19 cellular contexts compared by ENCODE assay signal in genomic region chr3:133293397-133294107, GRCh38.
DNase-seq lines count a peak whose midpoint lies in the region; TF ChIP-seq lines count a peak whose summit lies in the region.
"Had no signal": no experiment of that assay in that cellular context is flagged by ENCODE, and none has a peak within 500 bp of the region (broad histone marks: within the 10 kb centered on the region; RNA-seq: fewer than 3 reads in every experiment).

No MANE protein-coding gene starts in this region.

- no peaks in the 10 kb centered on the region for H3K4me1 Mint-ChIP-seq in progenitor cell of endocrine pancreas (ENCODE audit: low read depth)
- H3K4me1 Mint-ChIP-seq: stimulated activated naive B cell treated with anti-CD40 and anti-IgM and Interleukin-4, amounts not matched to agents 10 μg/mL and 1 μg/mL and 100 μg/mL, for 72 hours had no signal

- no peaks in the 10 kb centered on the region for H3K36me3 Mint-ChIP-seq in progenitor cell of endocrine pancreas (ENCODE audit: insufficient read depth)
- H3K36me3 Mint-ChIP-seq: stimulated activated naive B cell treated with anti-CD40 and anti-IgM and Interleukin-4, amounts not matched to agents 10 μg/mL and 1 μg/mL and 100 μg/mL, for 72 hours had no signal

- H3K27me3 ChIP-seq in skeletal muscle satellite cell (ENCODE audit: control insufficient read depth, insufficient read depth, low read length) (no peaks in the 10 kb centered on the region), tibial nerve (no peaks in the 10 kb centered on the region)
- H3K27me3 ChIP-seq: cardiac muscle cell, neutrophil, testis had no signal

- no peaks in the 10 kb centered on the region for H3K36me3 ChIP-seq in skeletal muscle satellite cell (ENCODE audit: insufficient read depth, low read length)
- H3K36me3 ChIP-seq in tibial nerve: no peaks in the 10 kb centered on the region
- H3K36me3 ChIP-seq: cardiac muscle cell, neutrophil had no signal

- no peak overlapping the region for H3K27ac ChIP-seq in tibial nerve
- H3K27ac ChIP-seq: cardiac muscle cell, neutrophil, testis had no signal

- no peak for TF ChIP-seq CTCF in progenitor cell of endocrine pancreas (IDR thresholded peaks at IDR 0.05; ENCODE audit: unreplicated experiment)
- no peak for TF ChIP-seq CTCF in tibial nerve (IDR thresholded peaks at IDR 0.05)

- no peaks in the 10 kb centered on the region for H3K27me3 Mint-ChIP-seq in progenitor cell of endocrine pancreas

- TF ChIP-seq EP300 in tibial nerve (IDR thresholded peaks at IDR 0.05): no peak

- H3K4me3 ChIP-seq in skeletal muscle satellite cell (ENCODE audit: low read length) (no peak overlapping the region), tibial nerve (no peak overlapping the region)
- H3K4me3 ChIP-seq: cardiac muscle cell, testis had no signal

- peaks cover 40% of the 10 kb centered on the region for H3K4me1 ChIP-seq in skeletal muscle satellite cell (ENCODE audit: control insufficient read depth, insufficient read depth, low read length)
- no peaks in the 10 kb centered on the region for H3K4me1 ChIP-seq in tibial nerve
- H3K4me1 ChIP-seq: testis had no signal

- no peaks in the 10 kb centered on the region for H3K9me3 ChIP-seq in skeletal muscle satellite cell (replicated peaks; ENCODE audit: low read length)
- no peaks in the 10 kb centered on the region for H3K9me3 ChIP-seq in tibial nerve
- H3K9me3 ChIP-seq: neutrophil, testis had no signal

- no peak overlapping the region for H3K4me3 Mint-ChIP-seq in progenitor cell of endocrine pancreas (ENCODE audit: low read depth)
- H3K4me3 Mint-ChIP-seq: activated T-cell treated with anti-CD3 and anti-CD28 coated beads, Interleukin-2, amount 50 U/mL, for 4 hours; stimulated activated naive B cell treated with anti-CD40 and anti-IgM and Interleukin-4, amounts not matched to agents 10 μg/mL and 1 μg/mL and 100 μg/mL, for 72 hours had no signal

- TF ChIP-seq POLR2A in tibial nerve (IDR thresholded peaks at IDR 0.05): no peak

- H3K4me2 ChIP-seq in skeletal muscle satellite cell (ENCODE audit: low read length): peak overlapping the region; percentile 47

- H3K9me3 Mint-ChIP-seq in progenitor cell of endocrine pancreas (ENCODE audit: low read depth): no peaks in the 10 kb centered on the region
- H3K9me3 Mint-ChIP-seq: activated T-cell treated with anti-CD3 and anti-CD28 coated beads, Interleukin-2, amount 50 U/mL, for 4 hours; stimulated activated naive B cell treated with anti-CD40 and anti-IgM and Interleukin-4, amounts not matched to agents 10 μg/mL and 1 μg/mL and 100 μg/mL, for 72 hours had no signal

- no peak overlapping the region for H3K27ac Mint-ChIP-seq in progenitor cell of endocrine pancreas
- H3K27ac Mint-ChIP-seq: stimulated activated naive B cell treated with anti-CD40 and anti-IgM and Interleukin-4, amounts not matched to agents 10 μg/mL and 1 μg/mL and 100 μg/mL, for 72 hours had no signal

- 44 to 64% methylated on average over 4 of the region's 4 CpGs for WGBS in tibial nerve, 2 donors

- DNase-seq in EH (ENCODE audit: low read depth): peak; percentile 24
- DNase-seq in NCI-H1436 treated with DMSO at 0.1 percent for 48 hours (lab: John Stamatoyannopoulos, UW): peak; percentile 62
- peak; percentile 89 for DNase-seq in SK-N-DZ (ENCODE audit: low spot score)
- DNase-seq in NCI-H2107 (lab: John Stamatoyannopoulos, UW): no peak
- DNase-seq in progenitor cell of endocrine pancreas (ENCODE audit: low spot score, unreplicated experiment): no peak
- DNase-seq in tibial nerve (ENCODE audit: low spot score in 2 of 2): no peak
- DNase-seq: activated CD8-positive, alpha-beta memory T cell treated with anti-CD3 and anti-CD28 coated beads for 24 hours; activated naive CD4-positive, alpha-beta T cell; activated T-cell treated with anti-CD3 and anti-CD28 coated beads, Interleukin-2, amount 50 U/mL, for 4 hours; dermis blood vessel endothelial cell; glutamatergic neuron; RPMI8226; small intestine; stimulated activated naive B cell treated with anti-CD40 and anti-IgM and Interleukin-4, amounts not matched to agents 10 μg/mL and 1 μg/mL and 100 μg/mL, for 72 hours; SW 1271; testis had no signal

- H3K9ac ChIP-seq in skeletal muscle satellite cell (ENCODE audit: low read depth, low read length): no peak overlapping the region

Comparison
In these comparisons a context has a peak if more than half of its experiments do, and no peak if none do; other contexts are left out.
1. DNase-seq: peak in EH (single experiment), NCI-H1436 treated with DMSO at 0.1 percent for 48 hours (single experiment) and SK-N-DZ (single experiment); none in NCI-H2107 (single experiment), progenitor cell of endocrine pancreas (single experiment) and tibial nerve (0 of 2).